8 cellular contexts compared by ENCODE assay signal in the genomic region with DNA sequence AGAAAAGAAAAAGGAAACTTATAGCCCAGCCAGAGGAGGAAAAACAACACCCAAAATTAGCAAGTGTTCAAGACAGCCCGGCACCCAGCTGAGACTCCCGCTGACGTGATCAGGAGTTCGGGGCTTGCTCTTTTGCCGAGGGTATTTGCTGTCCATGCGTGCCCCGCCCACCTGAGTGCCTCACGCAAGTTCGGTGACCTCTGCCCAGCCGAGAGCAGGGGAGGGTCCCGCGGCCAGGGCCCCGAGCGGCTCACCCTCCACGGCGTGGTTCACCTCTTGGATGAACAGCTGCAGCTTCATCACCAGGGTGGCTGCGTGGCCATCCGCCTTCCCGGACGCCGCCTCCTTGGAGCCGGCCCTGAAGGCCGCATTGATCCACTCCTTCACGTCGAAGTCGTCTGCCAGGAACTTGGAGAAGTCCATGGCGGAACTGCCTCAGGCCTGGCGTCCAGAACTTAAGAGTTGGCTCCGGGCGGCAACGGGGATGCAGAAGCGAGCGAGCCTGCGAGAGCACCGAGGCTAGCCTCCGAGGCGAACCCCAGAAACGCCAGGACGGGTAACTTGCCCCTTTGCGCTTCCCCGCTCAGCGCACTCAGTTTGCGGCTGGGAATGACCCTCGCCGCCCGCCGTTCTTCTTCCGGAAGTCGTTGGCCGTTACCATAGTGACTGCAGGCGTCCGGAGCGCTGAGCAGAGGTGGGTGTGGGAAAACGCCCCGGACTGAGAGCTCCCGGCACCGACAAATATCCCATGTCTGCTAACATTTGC. TPM values are rescaled to one million over a fixed set of nuclear protein-coding genes. Genes with fewer than 3 reads are reported as not detected.
DNase-seq lines count a peak whose midpoint lies in the region; ATAC-seq and TF ChIP-seq lines count a peak whose summit lies in the region.

A gene (minus strand): TSS at position 618 of the 766 bp plus-strand sequence. CDS start 195 bp downstream, at position 423.

- H3K9me3 Mint-ChIP-seq in activated naive CD8-positive, alpha-beta T cell treated with anti-CD3 and anti-CD28 coated beads, Interleukin-2, amount 10 ng/mL, durations not matched to agents 7 days and 5 days = no peaks in the 10 kb centered on the region
- H3K9me3 Mint-ChIP-seq in glutamatergic neuron (ENCODE audit: unreplicated experiment) = peaks cover 4% of the 10 kb centered on the region

- H3K4me2 ChIP-seq in osteoblast (ENCODE audit: insufficient read depth, low read length) = peak within 1 kb of the TSS; percentile 88

- H3K4me3 ChIP-seq in HEK293 (ENCODE audit: low read depth, low read length) (peak within 1 kb of the TSS; percentile 83), NB4 (ENCODE audit: low read depth, low read length) (peak within 1 kb of the TSS; percentile 75), osteoblast (ENCODE audit: insufficient read depth, low read length) (peak within 1 kb of the TSS; percentile 100)

- DNase-seq in GDM1 (lab: John Stamatoyannopoulos, UW) (peak; percentile 70), NB4 (ENCODE audit: low read depth) (peak; percentile 87), SW 1271 (lab: John Stamatoyannopoulos, UW) (peak; percentile 21 to 73), glutamatergic neuron (peak; percentile 93), osteoblast (ENCODE audit: insufficient read length, low spot score, missing footprints) (peak; percentile 91)
- DNase-seq in activated naive CD8-positive, alpha-beta T cell treated with anti-CD3 and anti-CD28 coated beads, Interleukin-2, amount 10 ng/mL, durations not matched to agents 7 days and 5 days = peak; percentile 91

- peaks cover 59% of the 10 kb centered on the region for H3K79me2 ChIP-seq in osteoblast (ENCODE audit: insufficient read depth, low read length)

- POLR2A ChIA-PET in HEK293 (lab: Yijun Ruan, JAX) = interaction anchor here (0.6 kb wide), 1 partner anchor 21 kb away, joined by 3 read pairs; no protein-coding TSS in a partner anchor
- POLR2A ChIA-PET in activated naive CD8-positive, alpha-beta T cell treated with anti-CD3 and anti-CD28 coated beads, Interleukin-2, amount 10 ng/mL, durations not matched to agents 7 days and 5 days (lab: Charles Lee) = interaction anchor here (1.3 to 1.6 kb wide), 2 partner anchors 57 to 105 kb away, joined by 3 to 4 read pairs; a partner anchor contains a TSS

- 0 out of 2 replicates have a peak, but pooled peaks cover 3% of the 10 kb centered on the region for H3K4me1 ChIP-seq in HEK293 (ENCODE audit: control insufficient read depth, insufficient read depth, low read length)
- H3K4me1 ChIP-seq in osteoblast (ENCODE audit: insufficient read depth, low read length) = peaks cover 10% of the 10 kb centered on the region

- H3K4me3 Mint-ChIP-seq in activated naive CD8-positive, alpha-beta T cell treated with anti-CD3 and anti-CD28 coated beads, Interleukin-2, amount 10 ng/mL, durations not matched to agents 7 days and 5 days = peak within 1 kb of the TSS; percentile 95
- peak within 1 kb of the TSS; percentile 94 for H3K4me3 Mint-ChIP-seq in glutamatergic neuron (ENCODE audit: unreplicated experiment)

- no peaks in the 10 kb centered on the region for H3K27me3 ChIP-seq in osteoblast (ENCODE audit: insufficient read depth, low read length)

- H3K27ac ChIP-seq in HEK293 (ENCODE audit: extremely low read depth, low read depth, low read length) (peak within 1 kb of the TSS; percentile 57; the same call in 1 of the 2 replicates), osteoblast (ENCODE audit: low read depth, low read length) (peak within 1 kb of the TSS; percentile 91), temporal lobe (ENCODE audit: low read depth, low read length) (peak within 1 kb of the TSS; percentile 69)

- peak; percentile 23 for TF ChIP-seq POLR2A in NB4 (IDR thresholded peaks at IDR 0.05; ENCODE audit: extremely low read depth, insufficient read length)

- H3K4me1 Mint-ChIP-seq in activated naive CD8-positive, alpha-beta T cell treated with anti-CD3 and anti-CD28 coated beads, Interleukin-2, amount 10 ng/mL, durations not matched to agents 7 days and 5 days = peaks cover 25% of the 10 kb centered on the region
- no peaks in the 10 kb centered on the region for H3K4me1 Mint-ChIP-seq in glutamatergic neuron (ENCODE audit: low read depth, unreplicated experiment)

- CTCF ChIA-PET in HEK293 (lab: Yijun Ruan, JAX) = interaction anchor here (0.6 to 3.5 kb wide), 3 partner anchors 13 to 148 kb away, joined by 3 to 18 read pairs (median 5); no protein-coding TSS in a partner anchor

- peaks cover 5% of the 10 kb centered on the region for H4K20me1 ChIP-seq in osteoblast (ENCODE audit: insufficient read depth, low read length)

- H3K36me3 ChIP-seq in HEK293 (ENCODE audit: control insufficient read depth in 2 of 2, insufficient read depth in 1 of 2, low read length in 2 of 2) (no peaks in the 10 kb centered on the region; a peak in 1 of 3 replicates), osteoblast (ENCODE audit: insufficient read depth, low read length) (no peaks in the 10 kb centered on the region)

- peak within 1 kb of the TSS; percentile 78 for H3K27ac Mint-ChIP-seq in activated naive CD8-positive, alpha-beta T cell treated with anti-CD3 and anti-CD28 coated beads, Interleukin-2, amount 10 ng/mL, durations not matched to agents 7 days and 5 days
- peak within 1 kb of the TSS; percentile 80 for H3K27ac Mint-ChIP-seq in glutamatergic neuron (ENCODE audit: unreplicated experiment)

- peak; percentile 93 for ATAC-seq in activated naive CD8-positive, alpha-beta T cell treated with anti-CD3 and anti-CD28 coated beads, Interleukin-2, amount 10 ng/mL, durations not matched to agents 7 days and 5 days (ENCODE audit: low read depth)

- H3K27me3 Mint-ChIP-seq in activated naive CD8-positive, alpha-beta T cell treated with anti-CD3 and anti-CD28 coated beads, Interleukin-2, amount 10 ng/mL, durations not matched to agents 7 days and 5 days = no peaks in the 10 kb centered on the region
- H3K27me3 Mint-ChIP-seq in glutamatergic neuron (ENCODE audit: unreplicated experiment) = no peaks in the 10 kb centered on the region

- peaks cover 1% of the 10 kb centered on the region for H3K36me3 Mint-ChIP-seq in activated naive CD8-positive, alpha-beta T cell treated with anti-CD3 and anti-CD28 coated beads, Interleukin-2, amount 10 ng/mL, durations not matched to agents 7 days and 5 days
- H3K36me3 Mint-ChIP-seq in glutamatergic neuron (ENCODE audit: unreplicated experiment) = peaks cover 5% of the 10 kb centered on the region

- H3K9me3 ChIP-seq in HEK293 (ENCODE audit: control insufficient read depth, insufficient read depth, low read depth, low read length) (no peaks in the 10 kb centered on the region), osteoblast (ENCODE audit: low read depth, low read length) (no peaks in the 10 kb centered on the region)

- H2AFZ ChIP-seq in osteoblast (ENCODE audit: low read length) = peak within 1 kb of the TSS; percentile 99

- no peak for TF ChIP-seq CTCF in HEK293 (tag by site-specific recombination; IDR thresholded peaks at IDR 0.05)
- no peak for TF ChIP-seq CTCF in NB4 (IDR thresholded peaks at IDR 0.05; ENCODE audit: low read depth, low read length)
- no peak for TF ChIP-seq CTCF in glutamatergic neuron (IDR thresholded peaks at IDR 0.05; ENCODE audit: partially characterized antibody, unreplicated experiment)
- no peak for TF ChIP-seq CTCF in osteoblast (IDR thresholded peaks at IDR 0.05; ENCODE audit: extremely low read depth, low read depth, low read length)

TF ChIP-seq in HEK293, 187 proteins besides CTCF, POLR2A, EP300 and RAD21 (continues in another document):
- TF ChIP-seq ZNF311 (tag by site-specific recombination; IDR thresholded peaks at IDR 0.05; ENCODE audit: borderline replicate concordance) (no peak), ZNF10 (tag by site-specific recombination; IDR thresholded peaks at IDR 0.05) (no peak), ZNF623 (tag by site-specific recombination; IDR thresholded peaks at IDR 0.05) (no peak), ZNF354C (tag by site-specific recombination; IDR thresholded peaks at IDR 0.05; ENCODE audit: borderline replicate concordance, low read depth) (no peak), EGR2 (tag by site-specific recombination; IDR thresholded peaks at IDR 0.05; ENCODE audit: low read depth) (peak; percentile 37), ZNF132 (tag by site-specific recombination; IDR thresholded peaks at IDR 0.05; ENCODE audit: borderline replicate concordance) (no peak), REPIN1 (tag by site-specific recombination; IDR thresholded peaks at IDR 0.05; ENCODE audit: low read depth) (0 out of 2 replicates have a peak, but pooled peaks have one; percentile 49)
- TF ChIP-seq, protein P1, sequence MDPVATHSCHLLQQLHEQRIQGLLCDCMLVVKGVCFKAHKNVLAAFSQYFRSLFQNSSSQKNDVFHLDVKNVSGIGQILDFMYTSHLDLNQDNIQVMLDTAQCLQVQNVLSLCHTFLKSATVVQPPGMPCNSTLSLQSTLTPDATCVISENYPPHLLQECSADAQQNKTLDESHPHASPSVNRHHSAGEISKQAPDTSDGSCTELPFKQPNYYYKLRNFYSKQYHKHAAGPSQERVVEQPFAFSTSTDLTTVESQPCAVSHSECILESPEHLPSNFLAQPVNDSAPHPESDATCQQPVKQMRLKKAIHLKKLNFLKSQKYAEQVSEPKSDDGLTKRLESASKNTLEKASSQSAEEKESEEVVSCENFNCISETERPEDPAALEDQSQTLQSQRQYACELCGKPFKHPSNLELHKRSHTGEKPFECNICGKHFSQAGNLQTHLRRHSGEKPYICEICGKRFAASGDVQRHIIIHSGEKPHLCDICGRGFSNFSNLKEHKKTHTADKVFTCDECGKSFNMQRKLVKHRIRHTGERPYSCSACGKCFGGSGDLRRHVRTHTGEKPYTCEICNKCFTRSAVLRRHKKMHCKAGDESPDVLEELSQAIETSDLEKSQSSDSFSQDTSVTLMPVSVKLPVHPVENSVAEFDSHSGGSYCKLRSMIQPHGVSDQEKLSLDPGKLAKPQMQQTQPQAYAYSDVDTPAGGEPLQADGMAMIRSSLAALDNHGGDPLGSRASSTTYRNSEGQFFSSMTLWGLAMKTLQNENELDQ (tag by site-specific recombination; IDR thresholded peaks at IDR 0.05; ENCODE audit: low read depth) = no peak
- TF ChIP-seq, protein P2, sequence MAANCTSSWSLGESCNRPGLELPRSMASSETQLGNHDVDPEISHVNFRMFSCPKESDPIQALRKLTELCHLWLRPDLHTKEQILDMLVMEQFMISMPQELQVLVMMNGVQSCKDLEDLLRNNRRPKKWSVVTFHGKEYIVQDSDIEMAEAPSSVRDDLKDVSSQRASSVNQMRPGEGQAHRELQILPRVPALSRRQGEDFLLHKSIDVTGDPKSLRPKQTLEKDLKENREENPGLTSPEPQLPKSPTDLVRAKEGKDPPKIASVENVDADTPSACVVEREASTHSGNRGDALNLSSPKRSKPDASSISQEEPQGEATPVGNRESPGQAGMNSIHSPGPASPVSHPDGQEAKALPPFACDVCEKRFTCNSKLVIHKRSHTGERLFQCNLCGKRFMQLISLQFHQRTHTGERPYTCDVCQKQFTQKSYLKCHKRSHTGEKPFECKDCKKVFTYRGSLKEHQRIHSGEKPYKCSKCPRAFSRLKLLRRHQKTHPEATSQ (tag by site-specific recombination; IDR thresholded peaks at IDR 0.05) = peak; percentile 94

RNA-seq across cellular contexts. Expression of the gene that starts here (rescaled TPM):
- 10 to 100 TPM; 22.3 to 23.6 TPM for total RNA-seq in activated naive CD8-positive, alpha-beta T cell treated with anti-CD3 and anti-CD28 coated beads, Interleukin-2, amount 10 ng/mL, durations not matched to agents 7 days and 5 days
- 12.7 TPM for total RNA-seq in glutamatergic neuron (ENCODE audit: unreplicated experiment)
- 17.0 and 20.9 TPM in 2 replicates for total RNA-seq in osteoblast
- total RNA-seq in temporal lobe = 12.5 TPM

Comparison
In these comparisons a context has a peak if more than half of its experiments do, and no peak if none do; other contexts are left out.
1. Peak in every context shown above with its lines: DNase-seq, ATAC-seq, H3K4me3 ChIP-seq and H3K27ac ChIP-seq.